ENCODE assay signal across 18 cellular contexts in genomic region chr20:13356087-13356486, GRCh38.
"Had no signal": no experiment of that assay in that cellular context is flagged by ENCODE, and none has a peak within 500 bp of the region (broad histone marks: within the 10 kb centered on the region; RNA-seq: fewer than 3 reads in every experiment).

No MANE protein-coding gene starts in this region.

- H3K36me3 ChIP-seq: upper lobe of left lung had no signal

- DNase-seq: activated CD4-positive, alpha-beta T cell treated with anti-CD3 and anti-CD28 coated beads, Interleukin-2, amount 50 U/mL, for 1 hour; activated CD4-positive, CD25-positive, alpha-beta regulatory T cell; activated CD8-positive, alpha-beta memory T cell treated with anti-CD3 and anti-CD28 coated beads for 24 hours; activated naive CD8-positive, alpha-beta T cell treated with anti-CD3 and anti-CD28 coated beads for 36 hours; amygdala; cortex of kidney; effector CD4-positive, alpha-beta T cell; glutamatergic neuron; hypothalamus; kidney glomerular epithelial cell; naive B cell; retina; small intestine; stimulated activated CD4-positive, alpha-beta T cell treated with anti-CD3 and anti-CD28 coated beads, Interleukin-4, amount 100 ng/mL, for 4 hours; stimulated activated CD8-positive, alpha-beta memory T cell treated with anti-CD3 and anti-CD28 coated beads, Interleukin-4, amount 100 ng/mL, for 48 hours; stimulated activated naive CD8-positive, alpha-beta T cell treated with anti-CD3 and anti-CD28 coated beads, Interleukin-15, Interleukin-2, amounts not matched to agents 100 U/mL and 50 U/mL, for 24 hours had no signal

- H3K9me3 ChIP-seq: upper lobe of left lung had no signal

- H3K4me3 ChIP-seq: upper lobe of left lung had no signal

- H3K27ac ChIP-seq: foreskin keratinocyte had no signal

- H3K27me3 ChIP-seq: foreskin keratinocyte, upper lobe of left lung had no signal

- ATAC-seq: stimulated activated naive CD8-positive, alpha-beta T cell treated with anti-CD3 and anti-CD28 coated beads, Interleukin-15, Interleukin-2, amounts not matched to agents 100 U/mL and 50 U/mL, for 24 hours had no signal
